In genomic region chr3:191566469-191566868, GRCh38 we compare ENCODE assay signal across 18 cellular contexts.
DNase-seq lines count a peak whose midpoint lies in the region; ATAC-seq, FAIRE-seq and TF ChIP-seq lines count a peak whose summit lies in the region.
"Had no signal": no experiment of that assay in that cellular context is flagged by ENCODE, and none has a peak within 500 bp of the region (broad histone marks: within the 10 kb centered on the region; RNA-seq: fewer than 3 reads in every experiment).

No MANE protein-coding gene starts in this region.

- H3K14ac ChIP-seq in trophoblast cell (ENCODE audit: low read length), result no peak overlapping the region

- no peak overlapping the region for H3K18ac ChIP-seq in trophoblast cell (ENCODE audit: low read length)

- H3K36me3 Mint-ChIP-seq in activated CD4-positive, alpha-beta memory T cell treated with anti-CD3 and anti-CD28 coated beads for 36 hours, result no peaks in the 10 kb centered on the region

- intact Hi-C loops in activated CD4-positive, alpha-beta memory T cell treated with anti-CD3 and anti-CD28 coated beads for 36 hours (cut with micrococcal nuclease), result no loop called here
- intact Hi-C loops in heart right ventricle (cut with DNase I), result no loop called here

- TF ChIP-seq POLR2A in H54 (IDR thresholded peaks at IDR 0.05; ENCODE audit: low read depth, low read length), result no peak

- TF ChIP-seq CTCF in epithelial cell of esophagus (IDR thresholded peaks at IDR 0.05; ENCODE audit: insufficient read depth, low read depth, low read length, missing control alignments) (no peak), heart right ventricle (IDR thresholded peaks at IDR 0.05) (no peak)

- H3K79me2 ChIP-seq in trophoblast cell (ENCODE audit: control insufficient read depth, insufficient read depth, low read length, poor library complexity), result no peaks in the 10 kb centered on the region

- H3K23ac ChIP-seq in trophoblast cell (ENCODE audit: low read length), result no peak overlapping the region

- H3K9me3 ChIP-seq in trophoblast cell (ENCODE audit: insufficient read depth, low read depth, low read length) (no peaks in the 10 kb centered on the region), heart right ventricle (no peaks in the 10 kb centered on the region)

- H3K27me3 ChIP-seq in trophoblast cell (ENCODE audit: insufficient read depth, low read length) (no peaks in the 10 kb centered on the region), heart right ventricle (no peaks in the 10 kb centered on the region)

- no peak overlapping the region for H2AK5ac ChIP-seq in trophoblast cell (ENCODE audit: low read length)

- CTCF ChIA-PET in activated CD4-positive, alpha-beta memory T cell treated with anti-CD3 and anti-CD28 coated beads for 36 hours (lab: Charles Lee), result no interaction called here

- H3K27ac ChIP-seq in trophoblast cell (ENCODE audit: low read depth, low read length) (no peak overlapping the region), heart right ventricle (no peak overlapping the region)
- H3K27ac ChIP-seq: PC-9 had no signal

- H3K27me3 Mint-ChIP-seq in activated CD4-positive, alpha-beta memory T cell treated with anti-CD3 and anti-CD28 coated beads for 36 hours, result no peaks in the 10 kb centered on the region

- no peaks in the 10 kb centered on the region for H3K79me1 ChIP-seq in trophoblast cell (ENCODE audit: low read length)

- no peaks in the 10 kb centered on the region for H3K4me1 Mint-ChIP-seq in activated CD4-positive, alpha-beta memory T cell treated with anti-CD3 and anti-CD28 coated beads for 36 hours (ENCODE audit: low read depth)

- H3K4me2 ChIP-seq in trophoblast cell (ENCODE audit: low read length), result no peak overlapping the region

- H3K9me3 Mint-ChIP-seq in activated CD4-positive, alpha-beta memory T cell treated with anti-CD3 and anti-CD28 coated beads for 36 hours, result peaks cover 3% of the 10 kb centered on the region

- H4K12ac ChIP-seq in trophoblast cell (ENCODE audit: low read depth, low read length), result no peak overlapping the region

- H2BK12ac ChIP-seq in trophoblast cell (ENCODE audit: low read length), result no peak overlapping the region

- no peak overlapping the region for H2BK120ac ChIP-seq in trophoblast cell (ENCODE audit: insufficient read depth, low read length, poor library complexity)

- no peak overlapping the region for H2BK5ac ChIP-seq in trophoblast cell (ENCODE audit: low read depth, low read length, poor library complexity)

- H3K4ac ChIP-seq in trophoblast cell (ENCODE audit: low read depth, low read length), result no peak overlapping the region

- peak; percentile 83 for FAIRE-seq in H54 (lab: Jason Lieb, UNC)
- FAIRE-seq: GM12891 had no signal

- no peak overlapping the region for H3K4me3 Mint-ChIP-seq in activated CD4-positive, alpha-beta memory T cell treated with anti-CD3 and anti-CD28 coated beads for 36 hours

- H4K91ac ChIP-seq in trophoblast cell (ENCODE audit: low read depth, low read length), result no peak overlapping the region

- no peak overlapping the region for H3K27ac Mint-ChIP-seq in activated CD4-positive, alpha-beta memory T cell treated with anti-CD3 and anti-CD28 coated beads for 36 hours

- H3K4me3 ChIP-seq in epithelial cell of esophagus (ENCODE audit: low read length) (no peak overlapping the region), trophoblast cell (ENCODE audit: low read depth, low read length) (no peak overlapping the region), heart right ventricle (no peak overlapping the region)
- H3K4me3 ChIP-seq: PC-9 had no signal

- DNase-seq in H54 (ENCODE audit: insufficient read length, low spot score) (no peak), RPMI7951 (ENCODE audit: low read depth) (peak; percentile 18), epithelial cell of esophagus (ENCODE audit: low read depth) (peak; percentile 77), trophoblast cell (peak; percentile 7 to 71), heart right ventricle (no peak), putamen (ENCODE audit: low spot score) (no peak)
- no peak for DNase-seq in activated CD8-positive, alpha-beta memory T cell treated with anti-CD3 and anti-CD28 coated beads, Interleukin-2, amount 50 U/mL, for 4 hours
- DNase-seq in activated CD4-positive, alpha-beta memory T cell treated with anti-CD3 and anti-CD28 coated beads for 36 hours, result no peak
- DNase-seq: C1 segment of cervical spinal cord, MM.1S, NCI-H1105 treated with DMSO at 0.1 percent for 48 hours, NCI-H187, NCI-H446 treated with DMSO at 0.1 percent for 48 hours, NCI-H774, PC-9, Right ventricle myocardium superior had no signal

- no CpG with 5 or more reads among the region's 1 CpG for WGBS in trophoblast cell (ENCODE audit: extremely low coverage, insufficient coverage, insufficient read length)
- 79 to 86% methylated on average over 1 of the region's 1 CpG for whole genome bisulfite sequencing in heart right ventricle, 2 donors

- H3K4me1 ChIP-seq in trophoblast cell (ENCODE audit: control insufficient read depth in 1 of 2, insufficient read depth in 2 of 2, low read length in 2 of 2), result peaks cover 3 to 4% of the 10 kb centered on the region in 2 experiments
- H3K4me1 ChIP-seq in heart right ventricle, result no peaks in the 10 kb centered on the region

- H3K9ac ChIP-seq in trophoblast cell (ENCODE audit: low read length), result no peak overlapping the region

- H2AFZ ChIP-seq in trophoblast cell (ENCODE audit: insufficient read depth, low read length, poor library complexity), result no peak overlapping the region
- H2AFZ ChIP-seq: PC-9 had no signal

- no peak for ATAC-seq in heart right ventricle
- ATAC-seq: HCT116 had no signal

- POLR2A ChIA-PET in activated CD4-positive, alpha-beta memory T cell treated with anti-CD3 and anti-CD28 coated beads for 36 hours (lab: Charles Lee), result no interaction called here

- no peak overlapping the region for H4K8ac ChIP-seq in trophoblast cell (ENCODE audit: low read depth, low read length)

- H3K36me3 ChIP-seq in trophoblast cell (ENCODE audit: control insufficient read depth in 1 of 2, insufficient read depth in 2 of 2, low read length in 2 of 2) (no peaks in the 10 kb centered on the region), heart right ventricle (no peaks in the 10 kb centered on the region)

Comparison
In these comparisons a context has a peak if more than half of its experiments do, and no peak if none do; other contexts are left out.
1. DNase-seq: peak in RPMI7951 (single experiment), epithelial cell of esophagus (single experiment) and trophoblast cell (2 of 2); none in H54 (single experiment), activated CD8-positive, alpha-beta memory T cell treated with anti-CD3 and anti-CD28 coated beads, Interleukin-2, amount 50 U/mL, for 4 hours (single experiment), activated CD4-positive, alpha-beta memory T cell treated with anti-CD3 and anti-CD28 coated beads for 36 hours (single experiment), heart right ventricle (0 of 2) and putamen (single experiment).